Comparison of ENCODE assay signal across 38 cellular contexts in the genomic region with DNA sequence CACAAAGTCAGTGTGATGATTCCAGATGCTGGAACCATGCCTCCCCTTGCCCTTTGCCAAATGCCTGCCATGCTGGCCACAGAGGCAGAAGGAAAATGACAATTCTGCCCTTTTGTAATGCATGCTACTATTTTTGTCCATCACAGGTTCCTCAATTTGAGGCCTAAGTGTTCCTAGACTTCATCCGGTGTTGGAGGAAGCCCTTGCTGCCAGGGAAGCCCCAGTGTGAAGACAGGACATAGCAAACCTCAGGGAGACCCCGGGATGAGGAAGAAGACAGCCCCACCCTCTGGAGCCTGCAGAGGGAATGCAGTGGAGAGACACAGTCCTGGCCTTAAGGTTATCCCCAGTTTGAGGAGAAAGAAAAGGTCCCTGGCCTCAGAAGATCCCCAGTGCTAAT. TPM values are rescaled to one million over a fixed set of nuclear protein-coding genes. Genes with fewer than 3 reads are reported as not detected.
DNase-seq lines count a peak whose midpoint lies in the region; ATAC-seq, FAIRE-seq and TF ChIP-seq lines count a peak whose summit lies in the region.
"Had no signal": no experiment of that assay in that cellular context is flagged by ENCODE, and none has a peak within 500 bp of the region (broad histone marks: within the 10 kb centered on the region; RNA-seq: fewer than 3 reads in every experiment).

No MANE protein-coding gene starts in this region.

- no peak for DNase-seq in right lobe of liver
- no peak for DNase-seq in HepG2 (ENCODE audit: low spot score)
- no peak for DNase-seq in Peyer's patch
- no peak for DNase-seq in left lobe of liver (ENCODE audit: low spot score)
- DNase-seq in amygdala (lab: John Stamatoyannopoulos, UW) = no peak
- DNase-seq in prostate gland (ENCODE audit: low spot score) = no peak
- DNase-seq: activated CD4-positive, alpha-beta memory T cell treated with anti-CD3 and anti-CD28 coated beads for 36 hours; activated CD4-positive, CD25-positive, alpha-beta regulatory T cell treated with anti-CD3 and anti-CD28 coated beads, Interleukin-2, amount 50 U/mL, for 72 hours; activated T-cell treated with anti-CD3 and anti-CD28 coated beads, Interleukin-2, amount 50 U/mL, for 72 hours; central memory CD4-positive, alpha-beta T cell; DMS153; H7; heart right ventricle; NCI-H2081; NCI-H2227 treated with DMSO at 0.1 percent for 48 hours; NCI-H526 treated with DMSO at 0.1 percent for 48 hours; NK-92 treated with Interleukin-12 subunit alpha and Interleukin-12 subunit beta, amount 100 ng/mL, for 24 hours; stimulated activated CD4-positive, alpha-beta T cell treated with anti-CD3 and anti-CD28 coated beads, Interleukin-1b, Interleukin-23, amount 100 ng/mL, for 48 hours; stimulated activated naive CD4-positive, alpha-beta T cell treated with Interleukin-2 at 50 U/mL for 16 hours had no signal

- FAIRE-seq in HepG2 (lab: Jason Lieb, UNC) = no peak
- FAIRE-seq: A549, GM12891, keratinocyte, RCC 7860, TTC549, urothelium cell line had no signal

- ATAC-seq in right lobe of liver (peak in 3 of 4 donors; percentile 16 to 55 (median 20)), HepG2 (no peak), left lobe of liver (peak; percentile 35), GM18873 (IDR thresholded peaks at IDR 0.05; ENCODE audit: low FRiP score, unreplicated experiment) (no peak), GM21360 (IDR thresholded peaks at IDR 0.05; ENCODE audit: unreplicated experiment) (no peak)
- ATAC-seq: A549; activated T-cell treated with anti-CD3 and anti-CD28 coated beads, Interleukin-2, amount 50 U/mL, for 72 hours; natural killer cell treated with Interleukin-12 subunit alpha and Interleukin-12 subunit beta and Interleukin-15 and Interleukin-18, amount 100 ng/mL, for 72 hours had no signal

- no peaks in the 10 kb centered on the region for H3K79me2 ChIP-seq in HepG2 (ENCODE audit: insufficient read depth, low read length)

- H3K27ac ChIP-seq in right lobe of liver (no peak overlapping the region), HepG2 (ENCODE audit: extremely low read length, insufficient read depth, low read length) (no peak overlapping the region), Peyer's patch (peak overlapping the region in 3 of 4 donors; percentile 8 to 78 (median 50)), prostate gland (no peak overlapping the region)
- H3K27ac ChIP-seq: A549, heart right ventricle, thoracic aorta had no signal

- H3K9ac ChIP-seq in HepG2 (ENCODE audit: insufficient read depth, low read depth, low read length) = no peak overlapping the region

- TF ChIP-seq POLR2A in right lobe of liver (IDR thresholded peaks at IDR 0.05) = no peak
- TF ChIP-seq POLR2A in HepG2 (IDR thresholded peaks at IDR 0.05; ENCODE audit: insufficient read depth in 1 of 2, low read depth in 2 of 2, low read length in 2 of 2) = no peak
- TF ChIP-seq POLR2A in Peyer's patch (IDR thresholded peaks at IDR 0.05) = no peak
- TF ChIP-seq POLR2A in prostate gland (IDR thresholded peaks at IDR 0.05) = no peak

- TF ChIP-seq RAD21 in HepG2 (CRISPR knock-in tag; IDR thresholded peaks at IDR 0.05) = no peak

- no peaks in the 10 kb centered on the region for H4K20me1 ChIP-seq in HepG2 (ENCODE audit: insufficient read depth, low read length)

- in situ Hi-C loops in HepG2 (cut with HindIII; ENCODE audit: extremely low pct_ligation_motif_present, low pct_unique_long_range_greater_than_20kb) = no loop called here

- H3K4me1 ChIP-seq in right lobe of liver = no peaks in the 10 kb centered on the region
- H3K4me1 ChIP-seq in HepG2 (ENCODE audit: insufficient read depth, low read length) = no peaks in the 10 kb centered on the region
- H3K4me1 ChIP-seq in Peyer's patch = peaks cover 0 to 24% (median 0%) of the 10 kb centered on the region in 4 donors
- no peaks in the 10 kb centered on the region for H3K4me1 ChIP-seq in prostate gland (replicated peaks)
- H3K4me1 ChIP-seq: A549 had no signal

- H3K36me3 ChIP-seq in right lobe of liver (no peaks in the 10 kb centered on the region), HepG2 (replicated peaks in 1 of 2; ENCODE audit: control insufficient read depth in 1 of 2, insufficient read depth in 2 of 2, low read length in 2 of 2) (no peaks in the 10 kb centered on the region), Peyer's patch (no peaks in the 10 kb centered on the region), prostate gland (no peaks in the 10 kb centered on the region)
- H3K36me3 ChIP-seq: heart right ventricle, thoracic aorta had no signal

- no peak for TF ChIP-seq CTCF in right lobe of liver (IDR thresholded peaks at IDR 0.05)
- TF ChIP-seq CTCF in HepG2 (CRISPR knock-in tag; IDR thresholded peaks at IDR 0.05) = no peak
- TF ChIP-seq CTCF in Peyer's patch (IDR thresholded peaks at IDR 0.05) = no peak
- TF ChIP-seq CTCF in prostate gland (IDR thresholded peaks at IDR 0.05) = no peak

- H3K9me3 ChIP-seq in right lobe of liver (no peaks in the 10 kb centered on the region), HepG2 (ENCODE audit: low read length) (no peaks in the 10 kb centered on the region), Peyer's patch (no peaks in the 10 kb centered on the region), prostate gland (no peaks in the 10 kb centered on the region)
- H3K9me3 ChIP-seq: A549, heart right ventricle, thoracic aorta had no signal

- intact Hi-C loops in right lobe of liver (cut with DNase I) (no loop called here), HepG2 (cut with micrococcal nuclease; ENCODE audit: unreplicated experiment) (no loop called here), prostate gland (cut with DNase I) (no loop called here)

- BruUV-seq in HepG2 (replicated peaks; lab: Mats Ljungman, UMichigan) = no TSS peak

- TF ChIP-seq EP300 in HepG2 (IDR thresholded peaks at IDR 0.05; ENCODE audit: low read depth in 2 of 2, low read length in 2 of 2) (no peak), HepG2 (CRISPR knock-in tag; IDR thresholded peaks at IDR 0.05; ENCODE audit: borderline replicate concordance) (no peak)

- H3K27me3 ChIP-seq in right lobe of liver (no peaks in the 10 kb centered on the region), HepG2 (ENCODE audit: control insufficient read depth in 1 of 2, insufficient read depth in 2 of 2, low read length in 2 of 2) (no peaks in the 10 kb centered on the region; a peak in 1 of 5 replicates), Peyer's patch (no peaks in the 10 kb centered on the region), prostate gland (replicated peaks; ENCODE audit: insufficient read depth) (peaks cover 2% of the 10 kb centered on the region)

- H2AFZ ChIP-seq in HepG2 (ENCODE audit: low read length) = no peak overlapping the region

- CTCF ChIA-PET in HepG2 (lab: Yijun Ruan, JAX; ENCODE audit: low intra/inter-chr PET ratio, low total read pairs) = no interaction called here

- H3K4me2 ChIP-seq in HepG2 (ENCODE audit: low read depth, low read length) = no peak overlapping the region
- H3K4me2 ChIP-seq: A549, smooth muscle cell had no signal

- POLR2A ChIA-PET in HepG2 (lab: Yijun Ruan, JAX) = no interaction called here

- 25% methylated on average over 2 of the region's 2 CpGs for WGBS in right lobe of liver (ENCODE audit: insufficient coverage, low coverage, low lambda C conversion rate, missing lambda C conversion rate)
- WGBS in HepG2 (ENCODE audit: low lambda C conversion rate) = 14% methylated on average over 2 of the region's 2 CpGs
- WGBS in prostate gland = 68% methylated on average over 2 of the region's 2 CpGs

- H3K4me3 ChIP-seq in right lobe of liver = no peak overlapping the region
- no peak overlapping the region for H3K4me3 ChIP-seq in HepG2 (replicated peaks in 1 of 3; ENCODE audit: insufficient read depth in 1 of 3, low read depth in 2 of 3, low read length in 3 of 3)
- H3K4me3 ChIP-seq in Peyer's patch = no peak overlapping the region
- no peak overlapping the region for H3K4me3 ChIP-seq in prostate gland
- H3K4me3 ChIP-seq: A549, heart right ventricle, smooth muscle cell, thoracic aorta had no signal

RNA-seq across cellular contexts. Expression of gene PRR9, which starts 14.4 kb away (rescaled TPM):
- not detected for total RNA-seq in right lobe of liver
- not detected in 2 replicates for total RNA-seq in HepG2 (2016; rRNA removed; fragmentation: Illumina TruSeq; extraction: Trizol)
- not detected in 2 replicates for total RNA-seq in HepG2 (2016; cell fraction: cytosol; rRNA removed; fragmentation: Illumina TruSeq; extraction: Trizol; ENCODE audit: low read depth)
- total RNA-seq in HepG2 (2016; cell fraction: insoluble cytoplasmic fraction; rRNA removed; fragmentation: Illumina TruSeq; extraction: Trizol) = not detected in 2 replicates
- not detected in 2 replicates for total RNA-seq in HepG2 (2016; cell fraction: membrane; rRNA removed; fragmentation: Illumina TruSeq; extraction: Trizol)
- total RNA-seq in HepG2 (2016; cell fraction: nucleus; rRNA removed; fragmentation: Illumina TruSeq; extraction: Trizol) = not detected in 2 replicates
- not detected in 2 replicates for polyA plus RNA-seq in HepG2 (2011; rRNA removed)
- polyA plus RNA-seq in HepG2 (2011; cell fraction: cytosol; rRNA removed) = not detected in 2 replicates
- polyA plus RNA-seq in HepG2 (2011; cell fraction: nucleus; rRNA removed) = not detected in 2 replicates
- not detected in 2 replicates for polyA plus RNA-seq in HepG2 (2012)
- polyA plus RNA-seq in HepG2 (2016; cell fraction: cytosol; fragmentation: Illumina TruSeq; extraction: Trizol; ENCODE audit: low read depth) = not detected in 2 replicates
- not detected in 2 replicates for polyA plus RNA-seq in HepG2 (2016; cell fraction: insoluble cytoplasmic fraction; fragmentation: Illumina TruSeq; extraction: Trizol; ENCODE audit: low read depth)
- polyA plus RNA-seq in HepG2 (2016; cell fraction: membrane; fragmentation: Illumina TruSeq; extraction: Trizol; ENCODE audit: low read depth) = not detected in 2 replicates
- polyA plus RNA-seq in HepG2 (2016; cell fraction: nucleus; fragmentation: Illumina TruSeq; extraction: Trizol; ENCODE audit: insufficient read depth, low read depth) = not detected in 2 replicates
- polyA minus RNA-seq in HepG2 (2011; rRNA and poly(A)+ RNA removed; ENCODE audit: low replicate concordance) = not detected in 2 replicates
- not detected in 2 replicates for polyA minus RNA-seq in HepG2 (2011; cell fraction: cytosol; rRNA and poly(A)+ RNA removed)
- polyA minus RNA-seq in HepG2 (2011; cell fraction: nucleus; rRNA and poly(A)+ RNA removed) = not detected in 2 replicates
- total RNA-seq in Peyer's patch = not detected
- not detected for total RNA-seq in left lobe of liver
- total RNA-seq in prostate gland = not detected
- total RNA-seq: activated CD4-positive, alpha-beta memory T cell treated with anti-CD3 and anti-CD28 coated beads for 36 hours; activated T-cell treated with anti-CD3 and anti-CD28 coated beads, Interleukin-2, amount 50 U/mL, for 72 hours; esophagus mucosa; H7; heart right ventricle; HT-29; lung microvascular endothelial cell; mononuclear cell; natural killer cell treated with Interleukin-12 subunit alpha and Interleukin-12 subunit beta and Interleukin-15 and Interleukin-18, amount 100 ng/mL, for 72 hours; pulmonary artery endothelial cell; T-helper 1 cell treated with Interleukin-12 subunit alpha and Interleukin-12 subunit beta and Interleukin-4 antibody, amounts not matched to agents 30 ng/mL and 1 ng/mL, for 36 hours; thoracic aorta had no signal
- polyA plus RNA-seq: A549, heart right ventricle had no signal

RNA-seq across cellular contexts. Expression of gene LORICRIN, which starts 27.7 kb away (rescaled TPM):
- not detected for total RNA-seq in right lobe of liver
- total RNA-seq in HepG2 (2016; rRNA removed; fragmentation: Illumina TruSeq; extraction: Trizol) = not detected in 2 replicates
- not detected in 2 replicates for total RNA-seq in HepG2 (2016; cell fraction: cytosol; rRNA removed; fragmentation: Illumina TruSeq; extraction: Trizol; ENCODE audit: low read depth)
- not detected in 2 replicates for total RNA-seq in HepG2 (2016; cell fraction: insoluble cytoplasmic fraction; rRNA removed; fragmentation: Illumina TruSeq; extraction: Trizol)
- not detected in 2 replicates for total RNA-seq in HepG2 (2016; cell fraction: membrane; rRNA removed; fragmentation: Illumina TruSeq; extraction: Trizol)
- not detected in 2 replicates for total RNA-seq in HepG2 (2016; cell fraction: nucleus; rRNA removed; fragmentation: Illumina TruSeq; extraction: Trizol)
- polyA plus RNA-seq in HepG2 (2011; rRNA removed) = not detected in 2 replicates
- polyA plus RNA-seq in HepG2 (2011; cell fraction: cytosol; rRNA removed) = not detected in 2 replicates
- not detected in 2 replicates for polyA plus RNA-seq in HepG2 (2011; cell fraction: nucleus; rRNA removed)
- not detected in 2 replicates for polyA plus RNA-seq in HepG2 (2012)
- not detected in 2 replicates for polyA plus RNA-seq in HepG2 (2016; cell fraction: cytosol; fragmentation: Illumina TruSeq; extraction: Trizol; ENCODE audit: low read depth)
- polyA plus RNA-seq in HepG2 (2016; cell fraction: insoluble cytoplasmic fraction; fragmentation: Illumina TruSeq; extraction: Trizol; ENCODE audit: low read depth) = not detected in 2 replicates
- not detected in 2 replicates for polyA plus RNA-seq in HepG2 (2016; cell fraction: membrane; fragmentation: Illumina TruSeq; extraction: Trizol; ENCODE audit: low read depth)
- not detected in 2 replicates for polyA plus RNA-seq in HepG2 (2016; cell fraction: nucleus; fragmentation: Illumina TruSeq; extraction: Trizol; ENCODE audit: insufficient read depth, low read depth)
- polyA minus RNA-seq in HepG2 (2011; rRNA and poly(A)+ RNA removed; ENCODE audit: low replicate concordance) = not detected in 2 replicates
- not detected in 2 replicates for polyA minus RNA-seq in HepG2 (2011; cell fraction: cytosol; rRNA and poly(A)+ RNA removed)
- polyA minus RNA-seq in HepG2 (2011; cell fraction: nucleus; rRNA and poly(A)+ RNA removed) = not detected in 2 replicates
- total RNA-seq in Peyer's patch = not detected
- not detected for total RNA-seq in left lobe of liver
- under 1 TPM in 1 of 2 donors, not detected in 1; 0.45 TPM for total RNA-seq in prostate gland
- total RNA-seq: dermis microvascular lymphatic vessel endothelial cell; esophagus mucosa; H7; heart right ventricle; HT-29; lung microvascular endothelial cell; mononuclear cell; natural killer cell treated with Interleukin-12 subunit alpha and Interleukin-12 subunit beta and Interleukin-15 and Interleukin-18, amount 100 ng/mL, for 72 hours; omental fat pad; pulmonary artery endothelial cell; smooth muscle cell; T-helper 1 cell treated with Interleukin-12 subunit alpha and Interleukin-12 subunit beta and Interleukin-4 antibody, amounts not matched to agents 30 ng/mL and 1 ng/mL, for 36 hours; thoracic aorta had no signal
- polyA plus RNA-seq: A549, heart right ventricle, keratinocyte, smooth muscle cell had no signal

RNA-seq across cellular contexts. Expression of gene LELP1, which starts 28.6 kb away (rescaled TPM):
- total RNA-seq in right lobe of liver (not detected), HepG2 (2016; rRNA removed; fragmentation: Illumina TruSeq; extraction: Trizol) (not detected in 2 replicates), Peyer's patch (not detected), left lobe of liver (not detected), prostate gland (1 to 10 TPM in 1 of 2 donors, not detected in 1; 4.4 TPM)
- not detected in 2 replicates for total RNA-seq in HepG2 (2016; cell fraction: cytosol; rRNA removed; fragmentation: Illumina TruSeq; extraction: Trizol; ENCODE audit: low read depth)
- total RNA-seq in HepG2 (2016; cell fraction: insoluble cytoplasmic fraction; rRNA removed; fragmentation: Illumina TruSeq; extraction: Trizol) = not detected in 2 replicates
- not detected in 2 replicates for total RNA-seq in HepG2 (2016; cell fraction: membrane; rRNA removed; fragmentation: Illumina TruSeq; extraction: Trizol)
- total RNA-seq in HepG2 (2016; cell fraction: nucleus; rRNA removed; fragmentation: Illumina TruSeq; extraction: Trizol) = not detected in 2 replicates
- not detected in 2 replicates for polyA plus RNA-seq in HepG2 (2011; rRNA removed)
- not detected in 2 replicates for polyA plus RNA-seq in HepG2 (2011; cell fraction: cytosol; rRNA removed)
- polyA plus RNA-seq in HepG2 (2011; cell fraction: nucleus; rRNA removed) = not detected in 2 replicates
- not detected in 2 replicates for polyA plus RNA-seq in HepG2 (2012)
- polyA plus RNA-seq in HepG2 (2016; cell fraction: cytosol; fragmentation: Illumina TruSeq; extraction: Trizol; ENCODE audit: low read depth) = not detected in 2 replicates
- not detected in 2 replicates for polyA plus RNA-seq in HepG2 (2016; cell fraction: insoluble cytoplasmic fraction; fragmentation: Illumina TruSeq; extraction: Trizol; ENCODE audit: low read depth)
- polyA plus RNA-seq in HepG2 (2016; cell fraction: membrane; fragmentation: Illumina TruSeq; extraction: Trizol; ENCODE audit: low read depth) = not detected in 2 replicates
- not detected in 2 replicates for polyA plus RNA-seq in HepG2 (2016; cell fraction: nucleus; fragmentation: Illumina TruSeq; extraction: Trizol; ENCODE audit: insufficient read depth, low read depth)
- polyA minus RNA-seq in HepG2 (2011; rRNA and poly(A)+ RNA removed; ENCODE audit: low replicate concordance) = not detected in 2 replicates
- polyA minus RNA-seq in HepG2 (2011; cell fraction: cytosol; rRNA and poly(A)+ RNA removed) = not detected in 2 replicates
- not detected in 2 replicates for polyA minus RNA-seq in HepG2 (2011; cell fraction: nucleus; rRNA and poly(A)+ RNA removed)
- total RNA-seq: activated CD4-positive, alpha-beta memory T cell treated with anti-CD3 and anti-CD28 coated beads for 36 hours; activated T-cell treated with anti-CD3 and anti-CD28 coated beads, Interleukin-2, amount 50 U/mL, for 72 hours; dermis microvascular lymphatic vessel endothelial cell; esophagus mucosa; H7; heart right ventricle; HT-29; lung microvascular endothelial cell; mononuclear cell; natural killer cell treated with Interleukin-12 subunit alpha and Interleukin-12 subunit beta and Interleukin-15 and Interleukin-18, amount 100 ng/mL, for 72 hours; omental fat pad; pulmonary artery endothelial cell; smooth muscle cell; T-helper 1 cell treated with Interleukin-12 subunit alpha and Interleukin-12 subunit beta and Interleukin-4 antibody, amounts not matched to agents 30 ng/mL and 1 ng/mL, for 36 hours; thoracic aorta had no signal
- polyA plus RNA-seq: A549, heart right ventricle, keratinocyte, smooth muscle cell had no signal

Comparison
In these comparisons a context has a peak if more than half of its experiments do, and no peak if none do; other contexts are left out.
1. ATAC-seq: peak in right lobe of liver (3 of 4) and left lobe of liver (single experiment); none in HepG2 (single experiment), GM18873 (single experiment) and GM21360 (single experiment).
2. H3K27ac ChIP-seq: peak in Peyer's patch (3 of 4); none in right lobe of liver (0 of 3), HepG2 (single experiment) and prostate gland (0 of 2).